Comparison of ENCODE assay signal across 14 cellular contexts in the genomic region with DNA sequence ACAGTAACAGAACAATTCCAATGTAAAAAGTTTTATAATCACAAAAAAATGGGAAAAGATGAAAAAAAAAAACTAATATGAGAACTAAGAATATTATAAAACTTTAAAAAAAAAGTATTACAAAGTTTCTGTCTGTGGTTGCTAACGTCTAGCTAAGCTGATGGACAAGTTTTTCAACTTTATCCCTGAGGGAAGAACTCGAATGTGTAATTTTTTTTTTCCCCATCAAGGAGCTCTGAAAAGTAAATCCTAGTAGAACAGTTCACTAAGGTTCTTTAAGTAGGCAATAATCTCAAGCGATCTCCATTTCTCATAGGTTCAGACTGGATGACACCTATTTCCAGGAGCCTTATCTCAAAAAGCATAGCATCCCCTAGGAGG.
"Had no signal": no experiment of that assay in that cellular context is flagged by ENCODE, and none has a peak within 500 bp of the region (broad histone marks: within the 10 kb centered on the region; RNA-seq: fewer than 3 reads in every experiment).

No MANE protein-coding gene starts in this region.

- H3K27me3 ChIP-seq: neutrophil, right atrium auricular region had no signal

- H3K27ac Mint-ChIP-seq: activated CD4-positive, alpha-beta T cell treated with anti-CD3 and anti-CD28 coated beads for 36 hours; naive thymus-derived CD8-positive, alpha-beta T cell had no signal

- ATAC-seq: naive thymus-derived CD8-positive, alpha-beta T cell had no signal

- H3K4me3 ChIP-seq: mucosa of descending colon, right atrium auricular region, skin epidermis had no signal

- DNase-seq: activated CD8-positive, alpha-beta memory T cell treated with anti-CD3 and anti-CD28 coated beads for 24 hours; activated effector memory CD4-positive, alpha-beta T cell treated with anti-CD3 and anti-CD28 coated beads, Interleukin-2, amount 50 U/mL, for 16 hours; activated T-cell treated with anti-CD3 and anti-CD28 coated beads for 4 hours; central memory CD4-positive, alpha-beta T cell; cortex of kidney; effector CD8-positive, alpha-beta T cell; hippocampal formation; mucosa of descending colon; naive thymus-derived CD8-positive, alpha-beta T cell; posterior cingulate gyrus had no signal

- H3K27me3 Mint-ChIP-seq: activated CD4-positive, alpha-beta T cell treated with anti-CD3 and anti-CD28 coated beads for 36 hours; naive thymus-derived CD8-positive, alpha-beta T cell had no signal

- H3K9me3 ChIP-seq: mucosa of descending colon, neutrophil, right atrium auricular region had no signal

- H3K9me3 Mint-ChIP-seq: naive thymus-derived CD8-positive, alpha-beta T cell had no signal

- H3K36me3 Mint-ChIP-seq: naive thymus-derived CD8-positive, alpha-beta T cell had no signal

- H3K4me3 Mint-ChIP-seq: naive thymus-derived CD8-positive, alpha-beta T cell had no signal

- H3K27ac ChIP-seq: neutrophil had no signal

- H3K36me3 ChIP-seq: neutrophil, right atrium auricular region had no signal
